In the genomic region with DNA sequence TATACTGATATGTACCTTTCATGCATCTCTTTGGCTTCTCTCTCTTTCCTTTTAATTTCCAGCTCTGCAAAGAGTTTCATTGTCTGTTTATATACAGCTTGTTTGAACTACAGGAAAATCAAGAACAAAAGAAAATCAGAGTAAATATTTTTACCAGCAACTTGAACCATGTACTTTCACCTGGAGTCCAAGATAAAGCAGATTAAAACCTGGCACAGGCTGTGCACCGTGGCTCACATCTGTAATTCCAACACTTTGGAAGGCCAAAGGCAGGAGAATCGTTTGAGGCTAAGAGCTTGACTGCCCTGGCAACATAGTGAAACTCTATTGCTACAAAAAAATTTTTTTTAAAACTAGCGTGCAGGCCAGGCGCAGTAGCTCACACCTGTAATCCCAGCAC, we compare ENCODE assay signal across 1 cellular context.
TF ChIP-seq lines count a peak whose summit lies in the region.

No MANE protein-coding gene starts in this region.

TF ChIP-seq in HepG2, 621 proteins besides CTCF, POLR2A, EP300 and RAD21 (continued from another document):
- TF ChIP-seq, protein P1, sequence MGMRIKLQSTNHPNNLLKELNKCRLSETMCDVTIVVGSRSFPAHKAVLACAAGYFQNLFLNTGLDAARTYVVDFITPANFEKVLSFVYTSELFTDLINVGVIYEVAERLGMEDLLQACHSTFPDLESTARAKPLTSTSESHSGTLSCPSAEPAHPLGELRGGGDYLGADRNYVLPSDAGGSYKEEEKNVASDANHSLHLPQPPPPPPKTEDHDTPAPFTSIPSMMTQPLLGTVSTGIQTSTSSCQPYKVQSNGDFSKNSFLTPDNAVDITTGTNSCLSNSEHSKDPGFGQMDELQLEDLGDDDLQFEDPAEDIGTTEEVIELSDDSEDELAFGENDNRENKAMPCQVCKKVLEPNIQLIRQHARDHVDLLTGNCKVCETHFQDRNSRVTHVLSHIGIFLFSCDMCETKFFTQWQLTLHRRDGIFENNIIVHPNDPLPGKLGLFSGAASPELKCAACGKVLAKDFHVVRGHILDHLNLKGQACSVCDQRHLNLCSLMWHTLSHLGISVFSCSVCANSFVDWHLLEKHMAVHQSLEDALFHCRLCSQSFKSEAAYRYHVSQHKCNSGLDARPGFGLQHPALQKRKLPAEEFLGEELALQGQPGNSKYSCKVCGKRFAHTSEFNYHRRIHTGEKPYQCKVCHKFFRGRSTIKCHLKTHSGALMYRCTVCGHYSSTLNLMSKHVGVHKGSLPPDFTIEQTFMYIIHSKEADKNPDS (CRISPR knock-in tag; IDR thresholded peaks at IDR 0.05) = no peak
- TF ChIP-seq FOXP1 (IDR thresholded peaks at IDR 0.05) = no peak
- TF ChIP-seq FOXP1 (CRISPR knock-in tag; IDR thresholded peaks at IDR 0.05) = 0 out of 2 replicates have a peak, but pooled peaks have one; percentile 23
